2 cellular contexts compared by ENCODE assay signal in genomic region chr21:42489006-42489563, GRCh38.
TF ChIP-seq lines count a peak whose summit lies in the region.

No MANE protein-coding gene starts in this region.

TF ChIP-seq in GM12878, 131 proteins besides CTCF, POLR2A, EP300 and RAD21:
- TF ChIP-seq E4F1 (IDR thresholded peaks at IDR 0.05; ENCODE audit: borderline replicate concordance, partially characterized antibody): no peak
- TF ChIP-seq MEF2B (IDR thresholded peaks at IDR 0.05; ENCODE audit: partially characterized antibody, poor library complexity, severe bottlenecking): no peak
- no peak for TF ChIP-seq ZNF24 (IDR thresholded peaks at IDR 0.05)
- no peak for TF ChIP-seq HCFC1 (IDR thresholded peaks at IDR 0.05; ENCODE audit: low read length)
- no peak for TF ChIP-seq USF1 (IDR thresholded peaks at IDR 0.05; ENCODE audit: borderline replicate concordance, extremely low read length, insufficient read depth, low read depth, low read length)
- TF ChIP-seq HDGF (IDR thresholded peaks at IDR 0.05): peak; percentile 37; the same call in 1 of the 2 replicates

TF ChIP-seq in H1, 55 proteins besides CTCF, POLR2A, EP300 and RAD21:
- TF ChIP-seq BRCA1 (IDR thresholded peaks at IDR 0.05; ENCODE audit: low read depth, low read length): peak; percentile 56; the same call in 1 of the 2 replicates
- no peak for TF ChIP-seq FOSL1 (IDR thresholded peaks at IDR 0.05; ENCODE audit: insufficient read depth, low read depth, low read length)
- no peak for TF ChIP-seq CBX8 (IDR thresholded peaks at IDR 0.05; ENCODE audit: borderline replicate concordance, low read depth, low read length)
- no peak for TF ChIP-seq RFX5 (IDR thresholded peaks at IDR 0.05; ENCODE audit: borderline replicate concordance, low read depth, low read length)
